In genomic region chr7:32043688-32044087, GRCh38 we compare ENCODE assay signal across 1 cellular context.
A peak's percentile ranks its signal among the peaks of the same experiment; 100 is the strongest.
TF ChIP-seq lines count a peak whose summit lies in the region.

No MANE protein-coding gene starts in this region.

TF ChIP-seq in GM12878, 131 proteins besides CTCF, POLR2A, EP300 and RAD21 (continued from another document):
- TF ChIP-seq PKNOX1 (IDR thresholded peaks at IDR 0.05) (no peak), WRNIP1 (IDR thresholded peaks at IDR 0.05; ENCODE audit: borderline replicate concordance, low read depth, low read length) (no peak), ATF3 (IDR thresholded peaks at IDR 0.05; ENCODE audit: borderline replicate concordance, extremely low read depth, low read depth, low read length) (no peak), USF1 (IDR thresholded peaks at IDR 0.05; ENCODE audit: borderline replicate concordance, extremely low read length, insufficient read depth, low read depth, low read length) (no peak), NFIC (IDR thresholded peaks at IDR 0.05; ENCODE audit: low read depth, low read length) (no peak), YY1 (IDR thresholded peaks at IDR 0.05; ENCODE audit: low read depth, low read length) (no peak), KDM1A (IDR thresholded peaks at IDR 0.05; ENCODE audit: borderline replicate concordance) (no peak), NR2C2 (IDR thresholded peaks at IDR 0.05; ENCODE audit: borderline replicate concordance, control insufficient read depth, insufficient read length, low read depth) (no peak), MTA3 (IDR thresholded peaks at IDR 0.05; ENCODE audit: borderline replicate concordance, low read length) (no peak), MTA2 (IDR thresholded peaks at IDR 0.05; ENCODE audit: low read depth) (peak; percentile 48; the same call in 1 of the 2 replicates), CBX3 (IDR thresholded peaks at IDR 0.05; ENCODE audit: borderline replicate concordance, low read depth) (no peak), HDAC6 (IDR thresholded peaks at IDR 0.05; ENCODE audit: unreplicated experiment) (no peak), TCF7 (IDR thresholded peaks at IDR 0.05; ENCODE audit: borderline replicate concordance) (no peak), NFXL1 (IDR thresholded peaks at IDR 0.05; ENCODE audit: borderline replicate concordance) (no peak), POU2F2 (IDR thresholded peaks at IDR 0.05; ENCODE audit: borderline replicate concordance, low read depth, low read length) (peak; percentile 45; the same call in 1 of the 3 replicates), TCF3 (IDR thresholded peaks at IDR 0.05; ENCODE audit: borderline replicate concordance, insufficient read depth, low read depth, low read length) (no peak), SREBF2 (IDR thresholded peaks at IDR 0.05; ENCODE audit: low read length) (no peak), ATF7 (IDR thresholded peaks at IDR 0.05; ENCODE audit: low read depth) (peak; percentile 59; the same call in 1 of the 2 replicates), ZNF217 (IDR thresholded peaks at IDR 0.05) (no peak), RFX5 (IDR thresholded peaks at IDR 0.05; ENCODE audit: low read depth, low read length) (peak; percentile 84), SIN3A (IDR thresholded peaks at IDR 0.05; ENCODE audit: low read depth, low read length) (no peak), ZNF207 (IDR thresholded peaks at IDR 0.05; ENCODE audit: borderline replicate concordance) (no peak), JUND (IDR thresholded peaks at IDR 0.05; ENCODE audit: low read depth, low read length) (no peak), BHLHE40 (IDR thresholded peaks at IDR 0.05; ENCODE audit: borderline replicate concordance in 1 of 2, low read depth in 2 of 2, low read length in 1 of 2) (0 out of 4 replicates have a peak, but pooled peaks of 1 of the 2 experiments have one; percentile 13), RELB (IDR thresholded peaks at IDR 0.05; ENCODE audit: low read depth) (no peak), CUX1 (IDR thresholded peaks at IDR 0.05; ENCODE audit: insufficient replicate concordance, low read depth, low read length) (no peak), IKZF2 (IDR thresholded peaks at IDR 0.05) (no peak), RB1 (IDR thresholded peaks at IDR 0.05; ENCODE audit: borderline replicate concordance) (no peak), SPI1 (IDR thresholded peaks at IDR 0.05; ENCODE audit: borderline replicate concordance, insufficient read depth, low read depth, low read length) (no peak), MXI1 (IDR thresholded peaks at IDR 0.05; ENCODE audit: low read depth, low read length) (no peak), RELA (IDR thresholded peaks at IDR 0.05; ENCODE audit: borderline replicate concordance, partially characterized antibody) (no peak), CHD2 (IDR thresholded peaks at IDR 0.05; ENCODE audit: borderline replicate concordance, low read depth, low read length) (no peak), IRF3 (IDR thresholded peaks at IDR 0.05) (no peak), POLR2AphosphoS2 (IDR thresholded peaks at IDR 0.05; ENCODE audit: low read depth, low read length) (no peak), ASH2L (IDR thresholded peaks at IDR 0.05; ENCODE audit: borderline replicate concordance, low read depth) (no peak), YBX1 (IDR thresholded peaks at IDR 0.05) (no peak), PML (IDR thresholded peaks at IDR 0.05; ENCODE audit: low read length) (no peak), ZNF274 (IDR thresholded peaks at IDR 0.05; ENCODE audit: insufficient read depth, insufficient read length) (no peak), NR2F1 (conservative IDR thresholded peaks at IDR 0.05) (peak; percentile 36; the same call in 1 of the 2 replicates), SMARCA5 (IDR thresholded peaks at IDR 0.05) (no peak), ZBTB4 (CRISPR knock-in tag; IDR thresholded peaks at IDR 0.05) (no peak), BCL11A (IDR thresholded peaks at IDR 0.05; ENCODE audit: low read depth, low read length) (0 out of 2 replicates have a peak, but pooled peaks have one; percentile 37), FOXM1 (IDR thresholded peaks at IDR 0.05; ENCODE audit: low read depth, low read length) (no peak), CEBPB (IDR thresholded peaks at IDR 0.05; ENCODE audit: borderline replicate concordance in 1 of 2, low read depth in 2 of 2, low read length in 2 of 2) (no peak), ATF2 (IDR thresholded peaks at IDR 0.05; ENCODE audit: low read length) (no peak), CREM (IDR thresholded peaks at IDR 0.05; ENCODE audit: low read depth) (0 out of 2 replicates have a peak, but pooled peaks have one; percentile 18), SP1 (IDR thresholded peaks at IDR 0.05; ENCODE audit: low read depth, low read length) (no peak), SKIL (IDR thresholded peaks at IDR 0.05; ENCODE audit: low read depth, poor library complexity, severe bottlenecking) (no peak), FOS (IDR thresholded peaks at IDR 0.05; ENCODE audit: borderline replicate concordance, extremely low read depth, insufficient read length) (no peak)
